In the genomic region with DNA sequence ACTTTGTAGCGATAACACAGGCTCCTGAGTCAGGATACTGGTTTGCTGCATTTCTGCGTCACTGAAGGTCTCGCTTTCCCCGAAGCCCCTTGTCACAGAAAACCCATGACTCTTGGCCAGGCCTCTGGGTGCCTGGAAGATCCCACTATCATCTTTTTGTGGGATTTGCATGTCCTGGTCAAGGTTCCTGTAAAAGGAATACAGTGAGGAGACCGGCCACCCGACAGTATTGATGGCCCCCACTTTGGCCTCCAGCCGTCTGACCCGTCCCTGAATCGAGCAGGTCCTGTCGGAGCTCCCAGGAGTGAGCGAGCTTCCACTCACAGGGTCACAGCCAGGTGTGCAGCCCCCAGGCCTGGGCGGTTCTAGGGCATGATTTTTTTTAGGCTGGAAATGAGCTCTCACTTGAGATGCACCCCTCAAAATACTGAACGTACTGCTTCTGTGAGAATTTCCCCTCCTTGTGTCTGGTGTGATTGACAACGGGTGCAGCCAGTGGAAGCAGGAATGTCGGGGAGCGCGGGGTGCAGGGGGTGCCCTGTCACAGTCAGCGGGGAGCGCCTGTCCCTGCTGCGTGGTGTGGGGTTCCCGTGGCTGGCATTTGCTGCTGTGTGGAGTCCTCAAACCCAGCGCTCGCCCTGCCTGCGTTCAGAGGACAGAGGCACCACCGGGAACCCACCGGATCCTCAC, we compare ENCODE assay signal across 25 cellular contexts.
DNase-seq lines count a peak whose midpoint lies in the region; ATAC-seq and TF ChIP-seq lines count a peak whose summit lies in the region.
"Had no signal": no experiment of that assay in that cellular context is flagged by ENCODE, and none has a peak within 500 bp of the region (broad histone marks: within the 10 kb centered on the region; RNA-seq: fewer than 3 reads in every experiment).

No MANE protein-coding gene starts in this region.

- DNase-seq in SK-N-SH: peak; percentile 40
- no peak for DNase-seq in brain microvascular endothelial cell
- no peak for DNase-seq in neural progenitor cell (ENCODE audit: low spot score)
- no peak for DNase-seq in MV-4-11 (lab: John Stamatoyannopoulos, UW)
- DNase-seq in SW 1271 (lab: John Stamatoyannopoulos, UW): no peak
- DNase-seq: AML-193, cerebellar nuclear complex, DMS79, kidney glomerular epithelial cell, mesendoderm, NCI-H1417, NCI-H2107, NCI-H510A, occipital lobe, stomach, transverse colon had no signal

- peaks cover 46% of the 10 kb centered on the region for H3K36me3 Mint-ChIP-seq in neural progenitor cell

- no peak overlapping the region; the same call in 1 of the 2 replicates for H3K4me2 ChIP-seq in SK-N-SH
- no peak overlapping the region for H3K4me2 ChIP-seq in neural progenitor cell

- no peak for TF ChIP-seq EP300 in SK-N-SH (IDR thresholded peaks at IDR 0.05; ENCODE audit: borderline replicate concordance in 1 of 2, low read depth in 1 of 2, low read length in 1 of 2)

- no peak for TF ChIP-seq CTCF in SK-N-SH (IDR thresholded peaks at IDR 0.05)
- TF ChIP-seq CTCF in brain microvascular endothelial cell (IDR thresholded peaks at IDR 0.05; ENCODE audit: low read depth, low read length, missing control alignments): no peak
- TF ChIP-seq CTCF in neural progenitor cell (IDR thresholded peaks at IDR 0.05): no peak

- H3K9me2 ChIP-seq in SK-N-SH: no peaks in the 10 kb centered on the region

- in situ Hi-C loops in brain microvascular endothelial cell (cut with HindIII; ENCODE audit: low pct_ligation_motif_present, low sequenced_read_pairs): no loop called here

- no peak overlapping the region for H3K4me3 ChIP-seq in SK-N-SH (ENCODE audit: low read depth in 2 of 2, low read length in 1 of 2)
- H3K4me3 ChIP-seq in HUES64 (ENCODE audit: low read length): no peak overlapping the region
- H3K4me3 ChIP-seq in brain microvascular endothelial cell (ENCODE audit: low read depth, low read length): no peak overlapping the region
- no peak overlapping the region for H3K4me3 ChIP-seq in neural progenitor cell
- H3K4me3 ChIP-seq: ascending aorta, gastroesophageal sphincter, stomach, transverse colon had no signal

- H3F3A ChIP-seq in SK-N-SH (replicated peaks; ENCODE audit: insufficient read depth) (peaks cover 19% of the 10 kb centered on the region), neural progenitor cell (ENCODE audit: low read depth) (peaks cover 12% of the 10 kb centered on the region)

- ATAC-seq in SK-N-SH treated with all-trans-retinoic acid at 6 μM for 48 hours (no peak), HG03039 (IDR thresholded peaks at IDR 0.05; ENCODE audit: unreplicated experiment) (no peak)
- ATAC-seq: esophagus mucosa, gastroesophageal sphincter, HepG2 had no signal

- H3K36me3 ChIP-seq in SK-N-SH (replicated peaks in 1 of 2; ENCODE audit: control insufficient read depth in 1 of 2, insufficient read depth in 2 of 2, low read length in 1 of 2) (peaks cover 27 to 73% of the 10 kb centered on the region in 2 experiments), HUES64 (ENCODE audit: insufficient read depth, low read length) (peaks cover 68% of the 10 kb centered on the region), brain microvascular endothelial cell (replicated peaks) (peaks cover 21% of the 10 kb centered on the region), neural progenitor cell (no peaks in the 10 kb centered on the region)

- peaks cover 8% of the 10 kb centered on the region for H3K27me3 Mint-ChIP-seq in neural progenitor cell (ENCODE audit: insufficient read depth, low read depth)

- H3K9me3 ChIP-seq in SK-N-SH: no peaks in the 10 kb centered on the region
- H3K9me3 ChIP-seq in HUES64 (ENCODE audit: insufficient read depth, low read depth, low read length): no peaks in the 10 kb centered on the region
- no peaks in the 10 kb centered on the region for H3K9me3 ChIP-seq in neural progenitor cell (ENCODE audit: low read depth)
- H3K9me3 ChIP-seq: ascending aorta, gastroesophageal sphincter, stomach, transverse colon had no signal

- H3K4me1 ChIP-seq in SK-N-SH (ENCODE audit: control insufficient read depth in 1 of 2, insufficient read depth in 2 of 2, low read depth in 1 of 2, low read length in 1 of 2) (peaks cover 0 to 5% of the 10 kb centered on the region in 2 experiments; a peak in 1 of 4 replicates), HUES64 (ENCODE audit: insufficient read depth, low read length) (peaks cover 25% of the 10 kb centered on the region), neural progenitor cell (peaks cover 11% of the 10 kb centered on the region)
- H3K4me1 ChIP-seq: ascending aorta, gastroesophageal sphincter, stomach, transverse colon had no signal

- CTCF ChIA-PET in SK-N-SH (lab: Yijun Ruan, JAX): no interaction called here

- 93% methylated on average over 26 of the region's 26 CpGs for WGBS in SK-N-SH (ENCODE audit: low lambda C conversion rate)
- 93% methylated on average over 26 of the region's 26 CpGs for WGBS in HUES64

- H4K20me1 ChIP-seq in SK-N-SH (ENCODE audit: insufficient read depth) (peaks cover 24% of the 10 kb centered on the region), neural progenitor cell (ENCODE audit: low read depth) (no peaks in the 10 kb centered on the region)

- no peak for TF ChIP-seq RAD21 in SK-N-SH (IDR thresholded peaks at IDR 0.05; ENCODE audit: low read length)

- H3K4me3 Mint-ChIP-seq in neural progenitor cell: no peak overlapping the region

- H3K27me3 ChIP-seq in SK-N-SH (ENCODE audit: insufficient read depth) (no peaks in the 10 kb centered on the region), HUES64 (ENCODE audit: insufficient read depth, low read length) (no peaks in the 10 kb centered on the region), brain microvascular endothelial cell (replicated peaks) (no peaks in the 10 kb centered on the region), neural progenitor cell (no peaks in the 10 kb centered on the region)
- H3K27me3 ChIP-seq: ascending aorta, gastroesophageal sphincter, stomach, transverse colon had no signal

- H3K4me1 Mint-ChIP-seq in neural progenitor cell: peaks cover 19% of the 10 kb centered on the region

- POLR2A ChIA-PET in SK-N-SH (lab: Yijun Ruan, JAX): no interaction called here

- H2AFZ ChIP-seq in SK-N-SH (ENCODE audit: low read depth) (no peak overlapping the region), neural progenitor cell (replicated peaks) (no peak overlapping the region)

- H3K79me2 ChIP-seq in SK-N-SH (ENCODE audit: insufficient read depth): peaks cover 3% of the 10 kb centered on the region; the same call in 1 of the 2 replicates
- no peaks in the 10 kb centered on the region for H3K79me2 ChIP-seq in neural progenitor cell (ENCODE audit: low read depth)

- 0 out of 4 replicates have a peak overlapping the region, but pooled peaks of 1 of the 2 experiments have one; percentile 44 for H3K27ac ChIP-seq in SK-N-SH (ENCODE audit: low read depth in 2 of 2, low read length in 1 of 2)
- peak overlapping the region; percentile 70 for H3K27ac ChIP-seq in HUES64 (ENCODE audit: low read depth, low read length)
- peak overlapping the region; percentile 26 for H3K27ac ChIP-seq in brain microvascular endothelial cell
- H3K27ac ChIP-seq in neural progenitor cell: peak overlapping the region; percentile 60
- H3K27ac ChIP-seq: 22Rv1, ascending aorta, gastroesophageal sphincter, stomach, transverse colon had no signal

- H3K9ac ChIP-seq in SK-N-SH (no peak overlapping the region), HUES64 (ENCODE audit: low read depth, low read length) (peak overlapping the region; percentile 19; the same call in 1 of the 2 replicates), neural progenitor cell (no peak overlapping the region)

- peaks cover 3% of the 10 kb centered on the region for H3K9me3 Mint-ChIP-seq in neural progenitor cell
- H3K9me3 Mint-ChIP-seq: activated naive CD4-positive, alpha-beta T cell treated with anti-CD3 and anti-CD28 coated beads, Interleukin-2, amount 50 U/mL, for 72 hours had no signal

- H3K27ac Mint-ChIP-seq in neural progenitor cell: peak overlapping the region; percentile 74

TF ChIP-seq in SK-N-SH, 30 proteins besides CTCF, POLR2A, EP300 and RAD21 (continues in another document):
- no peak for TF ChIP-seq GATA2 (CRISPR knock-in tag; IDR thresholded peaks at IDR 0.05)
- no peak for TF ChIP-seq NRF1 (IDR thresholded peaks at IDR 0.05; ENCODE audit: low read depth, low read length)

TF ChIP-seq in SK-N-SH treated with all-trans-retinoic acid at 6 μM for 48 hours, 23 proteins besides CTCF, POLR2A, EP300 and RAD21 (continues in another document):
- TF ChIP-seq ZNF565 (CRISPR knock-in tag; conservative IDR thresholded peaks at IDR 0.05; ENCODE audit: low read depth): no peak
- TF ChIP-seq SNAI2 (CRISPR knock-in tag; IDR thresholded peaks at IDR 0.05): no peak
- no peak for TF ChIP-seq RARB (CRISPR knock-in tag; IDR thresholded peaks at IDR 0.05)
- TF ChIP-seq, protein P1, sequence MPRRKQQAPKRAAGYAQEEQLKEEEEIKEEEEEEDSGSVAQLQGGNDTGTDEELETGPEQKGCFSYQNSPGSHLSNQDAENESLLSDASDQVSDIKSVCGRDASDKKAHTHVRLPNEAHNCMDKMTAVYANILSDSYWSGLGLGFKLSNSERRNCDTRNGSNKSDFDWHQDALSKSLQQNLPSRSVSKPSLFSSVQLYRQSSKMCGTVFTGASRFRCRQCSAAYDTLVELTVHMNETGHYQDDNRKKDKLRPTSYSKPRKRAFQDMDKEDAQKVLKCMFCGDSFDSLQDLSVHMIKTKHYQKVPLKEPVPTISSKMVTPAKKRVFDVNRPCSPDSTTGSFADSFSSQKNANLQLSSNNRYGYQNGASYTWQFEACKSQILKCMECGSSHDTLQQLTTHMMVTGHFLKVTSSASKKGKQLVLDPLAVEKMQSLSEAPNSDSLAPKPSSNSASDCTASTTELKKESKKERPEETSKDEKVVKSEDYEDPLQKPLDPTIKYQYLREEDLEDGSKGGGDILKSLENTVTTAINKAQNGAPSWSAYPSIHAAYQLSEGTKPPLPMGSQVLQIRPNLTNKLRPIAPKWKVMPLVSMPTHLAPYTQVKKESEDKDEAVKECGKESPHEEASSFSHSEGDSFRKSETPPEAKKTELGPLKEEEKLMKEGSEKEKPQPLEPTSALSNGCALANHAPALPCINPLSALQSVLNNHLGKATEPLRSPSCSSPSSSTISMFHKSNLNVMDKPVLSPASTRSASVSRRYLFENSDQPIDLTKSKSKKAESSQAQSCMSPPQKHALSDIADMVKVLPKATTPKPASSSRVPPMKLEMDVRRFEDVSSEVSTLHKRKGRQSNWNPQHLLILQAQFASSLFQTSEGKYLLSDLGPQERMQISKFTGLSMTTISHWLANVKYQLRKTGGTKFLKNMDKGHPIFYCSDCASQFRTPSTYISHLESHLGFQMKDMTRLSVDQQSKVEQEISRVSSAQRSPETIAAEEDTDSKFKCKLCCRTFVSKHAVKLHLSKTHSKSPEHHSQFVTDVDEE (CRISPR knock-in tag; IDR thresholded peaks at IDR 0.05): no peak
- no peak for TF ChIP-seq ISL1 (CRISPR knock-in tag; IDR thresholded peaks at IDR 0.05)
- no peak for TF ChIP-seq CSDC2 (CRISPR knock-in tag; IDR thresholded peaks at IDR 0.05)
